ENCODE assay signal across 14 cellular contexts in genomic region chr3:132376945-132377354, GRCh38. TPM values are rescaled to one million over a fixed set of nuclear protein-coding genes. Genes with fewer than 3 reads are reported as not detected.
DNase-seq lines count a peak whose midpoint lies in the region; ATAC-seq and TF ChIP-seq lines count a peak whose summit lies in the region.
"Not testable (repeated sequence)": the region's sequence is repeated elsewhere in the genome, so short reads cannot be mapped to it uniquely, and the experiment has no call there.
"Had no signal": no experiment of that assay in that cellular context is flagged by ENCODE, and none has a peak within 500 bp of the region (broad histone marks: within the 10 kb centered on the region; RNA-seq: fewer than 3 reads in every experiment).

No MANE protein-coding gene starts in this region.

- H3K27ac ChIP-seq in CD4-positive, alpha-beta memory T cell (ENCODE audit: low read depth, low read length); lower lobe of right lung; neuronal stem cell (replicated peaks; ENCODE audit: low read length): not testable (repeated sequence)
- H3K27ac ChIP-seq in HUES48 (ENCODE audit: low read depth, low read length) = peak overlapping the region; percentile 5

- WGBS in neuronal stem cell (ENCODE audit: extremely low coverage in 2 of 2, insufficient read length in 2 of 2, insufficient replicate concordance in 1 of 2), 2 donors = no CpG with 5 or more reads among the region's 25 CpGs

- H3K27me3 Mint-ChIP-seq in CD4-positive, alpha-beta memory T cell = peaks cover 12 to 16% of the 10 kb centered on the region in 2 donors
- not testable (repeated sequence) for H3K27me3 Mint-ChIP-seq in WTC11 (ENCODE audit: low read depth); brain

- peak overlapping the region; percentile 71 for H2AFZ ChIP-seq in neuronal stem cell (ENCODE audit: low read length)

- H3K36me3 ChIP-seq in CD4-positive, alpha-beta memory T cell (ENCODE audit: insufficient read depth, low read length); HUES48 (ENCODE audit: control insufficient read depth, insufficient read depth, low read length); lower lobe of right lung; neuronal stem cell (replicated peaks in 1 of 2; ENCODE audit: control insufficient read depth in 2 of 2, insufficient read depth in 2 of 2, low read length in 2 of 2): not testable (repeated sequence)

- H4K8ac ChIP-seq in neuronal stem cell (ENCODE audit: low read depth, low read length) = not testable (repeated sequence)

- not testable (repeated sequence) for H3K9me3 Mint-ChIP-seq in CD4-positive, alpha-beta memory T cell; brain
- H3K9me3 Mint-ChIP-seq in WTC11 = peaks cover 16% of the 10 kb centered on the region

- not testable (repeated sequence) for H2AK5ac ChIP-seq in neuronal stem cell (ENCODE audit: low read depth, low read length)

- not testable (repeated sequence) for H2BK5ac ChIP-seq in neuronal stem cell (ENCODE audit: low read length)

- not testable (repeated sequence) for H3K27me3 ChIP-seq in CD4-positive, alpha-beta memory T cell (ENCODE audit: insufficient read depth, low read length); HUES48 (ENCODE audit: control insufficient read depth, insufficient read depth, low read length); lower lobe of right lung (ENCODE audit: low read depth); neuronal stem cell (ENCODE audit: control insufficient read depth in 3 of 3, insufficient read depth in 3 of 3, low read depth in 1 of 3, low read length in 3 of 3)

- not testable (repeated sequence) for H3K4me1 Mint-ChIP-seq in CD4-positive, alpha-beta memory T cell
- H3K4me1 Mint-ChIP-seq in WTC11 = peaks cover 51% of the 10 kb centered on the region
- H3K4me1 Mint-ChIP-seq in brain = peaks cover 22% of the 10 kb centered on the region

- intact Hi-C loops in CD4-positive, alpha-beta memory T cell (cut with micrococcal nuclease); lower lobe of right lung (cut with DNase I): not testable (repeated sequence)

- ATAC-seq in WTC11, lower lobe of right lung: not testable (repeated sequence)

- not testable (repeated sequence) for TF ChIP-seq CTCF in WTC11 (IDR thresholded peaks at IDR 0.05); brain (conservative IDR thresholded peaks at IDR 0.05); fibroblast of villous mesenchyme (IDR thresholded peaks at IDR 0.05; ENCODE audit: insufficient read depth, low read depth, low read length); lower lobe of right lung (IDR thresholded peaks at IDR 0.05)

- not testable (repeated sequence) for H2BK15ac ChIP-seq in neuronal stem cell (ENCODE audit: low read length)

- H3K4me1 ChIP-seq in CD4-positive, alpha-beta memory T cell (ENCODE audit: insufficient read depth, low read length); HUES48 (ENCODE audit: control insufficient read depth, insufficient read depth, low read length); lower lobe of right lung; neuronal stem cell (ENCODE audit: control insufficient read depth in 2 of 2, insufficient read depth in 1 of 2, low read depth in 1 of 2, low read length in 2 of 2): not testable (repeated sequence)

- not testable (repeated sequence) for H4K91ac ChIP-seq in neuronal stem cell (ENCODE audit: low read depth, low read length, poor library complexity)

- not testable (repeated sequence) for DNase-seq in CD4-positive, alpha-beta memory T cell; WTC11 (ENCODE audit: low spot score); fibroblast of villous mesenchyme (ENCODE audit: low read depth); lower lobe of right lung; neuronal stem cell (ENCODE audit: low spot score)
- DNase-seq in NCI-H510A treated with DMSO at 0.1 percent for 48 hours (lab: John Stamatoyannopoulos, UW) = peak; percentile 13

- not testable (repeated sequence) for H3K79me1 ChIP-seq in neuronal stem cell (ENCODE audit: low read depth, low read length)

- H3K18ac ChIP-seq in neuronal stem cell (ENCODE audit: low read length) = peak overlapping the region; percentile 87

- CTCF ChIA-PET in CD4-positive, alpha-beta memory T cell (lab: Charles Lee; ENCODE audit: partially characterized antibody) = not testable (repeated sequence)
- CTCF ChIA-PET in WTC11 (lab: Charles Lee) = interaction anchor here (1.1 kb wide), 1 partner anchor 12 kb away, joined by 3 read pairs; no protein-coding TSS in a partner anchor

- H3K4ac ChIP-seq in neuronal stem cell (ENCODE audit: low read length) = not testable (repeated sequence)

- H2BK120ac ChIP-seq in neuronal stem cell (ENCODE audit: low read depth, low read length) = not testable (repeated sequence)

- not testable (repeated sequence) for H3K14ac ChIP-seq in neuronal stem cell (ENCODE audit: low read length)

- not testable (repeated sequence) for H3K9me3 ChIP-seq in CD4-positive, alpha-beta memory T cell (ENCODE audit: control insufficient read depth in 1 of 2, low read length in 2 of 2); HUES48 (ENCODE audit: control insufficient read depth, insufficient read depth, low read length); lower lobe of right lung; neuronal stem cell (replicated peaks in 1 of 2; ENCODE audit: control insufficient read depth in 2 of 2, insufficient read depth in 1 of 2, low read depth in 1 of 2, low read length in 2 of 2)

- H3K4me3 ChIP-seq in CD4-positive, alpha-beta memory T cell (ENCODE audit: low read length in 2 of 2) = not testable (repeated sequence)
- peak overlapping the region; percentile 66 for H3K4me3 ChIP-seq in HUES48 (ENCODE audit: low read depth, low read length)
- peak overlapping the region; percentile 49 for H3K4me3 ChIP-seq in fibroblast of villous mesenchyme (ENCODE audit: low read depth, low read length)
- H3K4me3 ChIP-seq in lower lobe of right lung = peak overlapping the region; percentile 21
- H3K4me3 ChIP-seq in neuronal stem cell (ENCODE audit: low read length in 2 of 2) = peak overlapping the region in 1 of 2 donors; percentile 17

- H2BK12ac ChIP-seq in neuronal stem cell (ENCODE audit: low read length) = not testable (repeated sequence)

- peak overlapping the region in 5 of 8 donors; percentile 17 to 80 (median 73) for H3K4me3 Mint-ChIP-seq in CD4-positive, alpha-beta memory T cell
- H3K4me3 Mint-ChIP-seq in WTC11 (peak overlapping the region; percentile 67), brain (peak overlapping the region in 3 of 5 experiments; percentile 80 to 87 (median 80))

- not testable (repeated sequence) for H3K4me2 ChIP-seq in neuronal stem cell (ENCODE audit: insufficient read depth, low read length, poor library complexity, severe bottlenecking)

- peak overlapping the region in 1 of 7 donors; percentile 72 for H3K27ac Mint-ChIP-seq in CD4-positive, alpha-beta memory T cell
- H3K27ac Mint-ChIP-seq in WTC11 = peak overlapping the region; percentile 88
- H3K27ac Mint-ChIP-seq in brain = peak overlapping the region in 1 of 5 experiments; percentile 96

- POLR2A ChIA-PET in CD4-positive, alpha-beta memory T cell (lab: Charles Lee; ENCODE audit: partially characterized antibody); WTC11 (lab: Charles Lee): not testable (repeated sequence)

- H3K23ac ChIP-seq in neuronal stem cell (ENCODE audit: low read depth, low read length, poor library complexity) = not testable (repeated sequence)

- H3K36me3 Mint-ChIP-seq in CD4-positive, alpha-beta memory T cell; brain: not testable (repeated sequence)
- peaks cover 24% of the 10 kb centered on the region for H3K36me3 Mint-ChIP-seq in WTC11

- peak overlapping the region; percentile 59; the same call in 1 of the 2 replicates for H3K9ac ChIP-seq in HUES48 (ENCODE audit: low read depth, low read length)
- H3K9ac ChIP-seq in neuronal stem cell (ENCODE audit: low read depth, low read length, poor library complexity) = not testable (repeated sequence)

RNA-seq across cellular contexts. Expression of gene DNAJC13, which starts 40.4 kb away (rescaled TPM):
- 10 to 100 TPM; 43.1 to 43.5 TPM for total RNA-seq in CD4-positive, alpha-beta memory T cell
- polyA plus RNA-seq in CD4-positive, alpha-beta memory T cell = 10 to 100 TPM in 1 of 2 donors, 1 to 10 TPM in 1; 7.4 to 10.5 TPM
- 23.8 to 28.5 TPM (median 25.0 TPM) in 3 replicates for total RNA-seq in WTC11 (2021)
- 4.0 TPM for polyA plus RNA-seq in brain (ENCODE audit: insufficient read depth, low read depth, low replicate concordance)
- total RNA-seq in fibroblast of villous mesenchyme = 91.8 and 107 TPM in 2 replicates
- 45.0 TPM for total RNA-seq in lower lobe of right lung
- 10.1 TPM for polyA plus RNA-seq in neuronal stem cell (2013, experiment 1 of 2)
- 10.3 TPM for polyA plus RNA-seq in neuronal stem cell (2013, experiment 2 of 2)

RNA-seq across cellular contexts. Expression of gene ACP3, which starts 59.7 kb away (rescaled TPM):
- total RNA-seq in CD4-positive, alpha-beta memory T cell = not detected
- polyA plus RNA-seq in CD4-positive, alpha-beta memory T cell = not detected
- 1.6 to 2.5 TPM (median 1.9 TPM) in 3 replicates for total RNA-seq in WTC11 (2021)
- 0.76 TPM for polyA plus RNA-seq in brain (ENCODE audit: insufficient read depth, low read depth, low replicate concordance)
- 2.3 and 10.8 TPM in 2 replicates for total RNA-seq in fibroblast of villous mesenchyme
- 19.9 TPM for total RNA-seq in lower lobe of right lung
- polyA plus RNA-seq in neuronal stem cell (2013, experiment 1 of 2) = 0.08 TPM
- 0.07 TPM for polyA plus RNA-seq in neuronal stem cell (2013, experiment 2 of 2)
- total RNA-seq: activated CD4-positive, alpha-beta memory T cell treated with anti-CD3 and anti-CD28 coated beads for 36 hours; activated naive CD4-positive, alpha-beta T cell treated with anti-CD3 and anti-CD28 coated beads, Interleukin-2, amount 50 U/mL, for 72 hours; dermis blood vessel endothelial cell; HFFc6; lung microvascular endothelial cell; renal cortical epithelial cell had no signal
